1 cellular context compared by ENCODE assay signal in genomic region chr19:6279931-6280591, GRCh38.
TF ChIP-seq lines count a peak whose summit lies in the region.

TSS of gene MLLT1 (minus strand) at chr19:6279975. CDS start at chr19:6279784, 191 bp downstream.

TF ChIP-seq in HEK293, 187 proteins besides CTCF, POLR2A, EP300 and RAD21 (continued from another document and continues in another):
- no peak for TF ChIP-seq SCRT1 (tag by site-specific recombination; IDR thresholded peaks at IDR 0.05; ENCODE audit: borderline replicate concordance)
- TF ChIP-seq INSM2 (tag by site-specific recombination; IDR thresholded peaks at IDR 0.05), result no peak
- TF ChIP-seq ZBTB20 (tag by site-specific recombination; IDR thresholded peaks at IDR 0.05), result 0 out of 2 replicates have a peak, but pooled peaks have one; percentile 20
- no peak for TF ChIP-seq ZNF510 (tag by site-specific recombination; IDR thresholded peaks at IDR 0.05; ENCODE audit: insufficient replicate concordance)
- TF ChIP-seq ZFP37 (tag by site-specific recombination; IDR thresholded peaks at IDR 0.05), result no peak
- TF ChIP-seq ZNF561 (tag by site-specific recombination; IDR thresholded peaks at IDR 0.05; ENCODE audit: borderline replicate concordance), result peak; percentile 23; the same call in 1 of the 2 replicates
- TF ChIP-seq ZEB2 (tag by site-specific recombination; IDR thresholded peaks at IDR 0.05), result 0 out of 2 replicates have a peak, but pooled peaks have one; percentile 57
- TF ChIP-seq ZBTB7A (tag by site-specific recombination; IDR thresholded peaks at IDR 0.05; ENCODE audit: low read depth), result peak; percentile 69; the same call in 1 of the 2 replicates
- TF ChIP-seq SP2 (tag by site-specific recombination; IDR thresholded peaks at IDR 0.05), result peak; percentile 90
- 0 out of 2 replicates have a peak, but pooled peaks have one; percentile 47 for TF ChIP-seq ZNF548 (tag by site-specific recombination; IDR thresholded peaks at IDR 0.05)
- TF ChIP-seq KLF10 (tag by site-specific recombination; IDR thresholded peaks at IDR 0.05), result peak; percentile 100
- TF ChIP-seq KLF7 (tag by site-specific recombination; IDR thresholded peaks at IDR 0.05; ENCODE audit: borderline replicate concordance), result peak; percentile 69; the same call in 1 of the 2 replicates
- TF ChIP-seq REPIN1 (tag by site-specific recombination; IDR thresholded peaks at IDR 0.05; ENCODE audit: low read depth), result peak; percentile 34; the same call in 1 of the 2 replicates
- TF ChIP-seq ZNF133 (tag by site-specific recombination; IDR thresholded peaks at IDR 0.05), result no peak
- 0 out of 2 replicates have a peak, but pooled peaks have one; percentile 27 for TF ChIP-seq KLF1 (tag by site-specific recombination; IDR thresholded peaks at IDR 0.05)
- TF ChIP-seq ZNF629 (tag by site-specific recombination; IDR thresholded peaks at IDR 0.05), result peak; percentile 46; the same call in 1 of the 2 replicates
- no peak for TF ChIP-seq ZNF626 (tag by site-specific recombination; IDR thresholded peaks at IDR 0.05)
- peak; percentile 29; the same call in 1 of the 2 replicates for TF ChIP-seq ZNF18 (tag by site-specific recombination; IDR thresholded peaks at IDR 0.05)
- peak; percentile 58; the same call in 1 of the 2 replicates for TF ChIP-seq SP7 (tag by site-specific recombination; IDR thresholded peaks at IDR 0.05)
- TF ChIP-seq ZNF24 (tag by site-specific recombination; IDR thresholded peaks at IDR 0.05), result 0 out of 2 replicates have a peak, but pooled peaks have one; percentile 54
- TF ChIP-seq ZNF560 (tag by site-specific recombination; IDR thresholded peaks at IDR 0.05; ENCODE audit: borderline replicate concordance), result peak; percentile 87
- TF ChIP-seq ZNF184 (tag by site-specific recombination; IDR thresholded peaks at IDR 0.05), result peak; percentile 30; the same call in 1 of the 2 replicates
- 0 out of 2 replicates have a peak, but pooled peaks have one; percentile 83 for TF ChIP-seq ZNF280C (tag by site-specific recombination; IDR thresholded peaks at IDR 0.05)
- 0 out of 2 replicates have a peak, but pooled peaks have one; percentile 52 for TF ChIP-seq ZSCAN23 (tag by site-specific recombination; IDR thresholded peaks at IDR 0.05)
- TF ChIP-seq ZNF785 (tag by site-specific recombination; IDR thresholded peaks at IDR 0.05), result peak; percentile 95
- TF ChIP-seq ZBTB26 (tag by site-specific recombination; optimal IDR thresholded peaks at IDR 0.05), result peak; percentile 74
- peak; percentile 89 for TF ChIP-seq ZNF324 (tag by site-specific recombination; IDR thresholded peaks at IDR 0.05)
- 0 out of 2 replicates have a peak, but pooled peaks have one; percentile 34 for TF ChIP-seq ZBTB21 (tag by site-specific recombination; IDR thresholded peaks at IDR 0.05)
- TF ChIP-seq YY2 (tag by site-specific recombination; IDR thresholded peaks at IDR 0.05), result no peak
- no peak for TF ChIP-seq HOXA7 (CRISPR knock-in tag; IDR thresholded peaks at IDR 0.05; ENCODE audit: borderline replicate concordance)
- peak; percentile 42; the same call in 1 of the 2 replicates for TF ChIP-seq ZNF843 (tag by site-specific recombination; IDR thresholded peaks at IDR 0.05)
- TF ChIP-seq ZNF704 (tag by site-specific recombination; IDR thresholded peaks at IDR 0.05), result no peak
- TF ChIP-seq ZNF692 (tag by site-specific recombination; IDR thresholded peaks at IDR 0.05), result peak; percentile 62
- peak; percentile 35; the same call in 1 of the 2 replicates for TF ChIP-seq ZNF366 (tag by site-specific recombination; conservative IDR thresholded peaks at IDR 0.05)
- TF ChIP-seq PRDM4 (tag by site-specific recombination; IDR thresholded peaks at IDR 0.05), result 0 out of 2 replicates have a peak, but pooled peaks have one; percentile 28
- TF ChIP-seq ZBTB10 (tag by site-specific recombination; IDR thresholded peaks at IDR 0.05), result peak; percentile 74; the same call in 1 of the 2 replicates
- no peak for TF ChIP-seq ZNF621 (tag by site-specific recombination; IDR thresholded peaks at IDR 0.05)
- peak; percentile 40; the same call in 1 of the 2 replicates for TF ChIP-seq ZBTB44 (tag by site-specific recombination; IDR thresholded peaks at IDR 0.05)
- no peak for TF ChIP-seq ZNF404 (tag by site-specific recombination; IDR thresholded peaks at IDR 0.05)
